In the genomic region with DNA sequence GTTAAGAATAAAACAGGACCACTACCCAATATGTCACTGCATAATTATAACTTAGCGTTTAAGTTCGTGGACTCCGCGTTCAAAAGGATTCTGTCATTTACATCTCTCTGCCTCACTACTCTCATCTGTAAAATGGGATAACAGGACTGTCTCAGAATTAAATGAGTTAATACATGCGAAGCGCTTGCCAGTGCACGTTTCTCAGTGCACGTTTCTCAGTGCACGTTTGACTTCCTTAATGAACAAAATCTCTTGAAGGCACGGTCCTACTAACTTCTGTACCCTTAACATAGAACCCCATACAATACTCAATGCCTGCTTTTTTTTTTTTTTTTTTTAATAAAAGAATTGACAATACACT, we compare ENCODE assay signal across 8 cellular contexts. TPM values are rescaled to one million over a fixed set of nuclear protein-coding genes. Genes with fewer than 3 reads are reported as not detected.
DNase-seq lines count a peak whose midpoint lies in the region; ATAC-seq and TF ChIP-seq lines count a peak whose summit lies in the region.

No MANE protein-coding gene starts in this region.

- H3K27ac ChIP-seq in foreskin keratinocyte: peak overlapping the region; percentile 95
- peak overlapping the region; percentile 90 to 98 (median 95) for H3K27ac ChIP-seq in gastrocnemius medialis

- TF ChIP-seq POLR2A in gastrocnemius medialis (IDR thresholded peaks at IDR 0.05): no peak

- peaks cover 40% of the 10 kb centered on the region for H3K4me1 Mint-ChIP-seq in activated T-cell treated with anti-CD3 and anti-CD28 coated beads, Interleukin-2, amount 50 U/mL, for 24 hours (ENCODE audit: low read depth)
- H3K4me1 Mint-ChIP-seq in T-helper 17 cell: peaks cover 32% of the 10 kb centered on the region

- no peaks in the 10 kb centered on the region for H3K4me1 ChIP-seq in foreskin keratinocyte
- H3K4me1 ChIP-seq in gastrocnemius medialis: peaks cover 13 to 17% of the 10 kb centered on the region in 2 donors

- H3K9me3 ChIP-seq in T-helper 17 cell (ENCODE audit: control insufficient read depth, low read length, poor library complexity, severe bottlenecking) (no peaks in the 10 kb centered on the region), gastrocnemius medialis (peaks cover 0 to 6% (median 0%) of the 10 kb centered on the region in 3 donors)

- H3K9me3 Mint-ChIP-seq in activated T-cell treated with anti-CD3 and anti-CD28 coated beads, Interleukin-2, amount 50 U/mL, for 24 hours: peaks cover 3% of the 10 kb centered on the region

- intact Hi-C loops in gastrocnemius medialis (cut with DNase I; ENCODE audit: low total_unique reads): loop anchor here (1.0 to 10.0 kb wide), 4 partner anchors 145 to 1277 kb away; partner anchors contain the start of genes EAF2, IQCB1, LRRC58 and NDUFB4

- H3K36me3 Mint-ChIP-seq in activated T-cell treated with anti-CD3 and anti-CD28 coated beads, Interleukin-2, amount 50 U/mL, for 24 hours (ENCODE audit: low read depth): peaks cover 48% of the 10 kb centered on the region
- peaks cover 4% of the 10 kb centered on the region for H3K36me3 Mint-ChIP-seq in T-helper 17 cell (ENCODE audit: low read depth)

- peaks cover 0 to 21% of the 10 kb centered on the region in 2 donors for H3K36me3 ChIP-seq in gastrocnemius medialis

- H3K27ac Mint-ChIP-seq in activated T-cell treated with anti-CD3 and anti-CD28 coated beads, Interleukin-2, amount 50 U/mL, for 24 hours: peak overlapping the region; percentile 98
- H3K27ac Mint-ChIP-seq in T-helper 17 cell: peak overlapping the region; percentile 99

- no peaks in the 10 kb centered on the region for H3K27me3 Mint-ChIP-seq in activated T-cell treated with anti-CD3 and anti-CD28 coated beads, Interleukin-2, amount 50 U/mL, for 24 hours
- H3K27me3 Mint-ChIP-seq in T-helper 17 cell: no peaks in the 10 kb centered on the region

- H3K4me3 ChIP-seq in gastrocnemius medialis: peak overlapping the region; percentile 67 to 96 (median 78)

- DNase-seq in activated T-cell treated with anti-CD3 and anti-CD28 coated beads, Interleukin-2, amount 50 U/mL, for 24 hours: no peak
- DNase-seq in activated T-cell treated with anti-CD3 and anti-CD28 coated beads, Interleukin-2, amount 50 U/mL, for 1 hour: no peak
- DNase-seq in T-helper 17 cell (no peak), foreskin keratinocyte (peak in 1 of 2 donors; percentile 18), gastrocnemius medialis (peak in 1 of 2 donors; percentile 24), NCI-H748 treated with DMSO at 0.1 percent for 48 hours (lab: John Stamatoyannopoulos, UW) (no peak)
- DNase-seq in activated effector memory CD4-positive, alpha-beta T cell treated with Interleukin-2 at 50 U/mL for 16 hours: no peak

- TF ChIP-seq CTCF in foreskin keratinocyte (conservative IDR thresholded peaks at IDR 0.05) (no peak), gastrocnemius medialis (IDR thresholded peaks at IDR 0.05 in 4 of 5, conservative IDR thresholded peaks at IDR 0.05 in 1 of 5) (no peak)

- in situ Hi-C loops in gastrocnemius medialis (cut with MboI; ENCODE audit: low sequenced_read_pairs in 4 of 4): loop anchor here in 3 of 4 donors (5.0 to 10.0 kb wide), 2 partner anchors 145 to 147 kb away; partner anchors contain the start of gene NDUFB4 (in 3 of the 3)

- H3K27me3 ChIP-seq in foreskin keratinocyte (no peaks in the 10 kb centered on the region), gastrocnemius medialis (no peaks in the 10 kb centered on the region)

- H3K4me3 Mint-ChIP-seq in activated T-cell treated with anti-CD3 and anti-CD28 coated beads, Interleukin-2, amount 50 U/mL, for 24 hours: peak overlapping the region; percentile 98
- peak overlapping the region; percentile 95 for H3K4me3 Mint-ChIP-seq in T-helper 17 cell

- ATAC-seq in HG03045 (IDR thresholded peaks at IDR 0.05; ENCODE audit: unreplicated experiment) (peak; percentile 8), T-helper 17 cell (peak; percentile 27), foreskin keratinocyte (no peak), gastrocnemius medialis (peak; percentile 2 to 20)

RNA-seq across cellular contexts. Expression of gene RABL3, which starts 0.5 kb away (rescaled TPM):
- total RNA-seq in T-helper 17 cell (10 to 100 TPM; 17.3 to 17.8 TPM), foreskin keratinocyte (17.8 and 18.9 TPM in 2 replicates), gastrocnemius medialis (10 to 100 TPM; 20.0 to 46.8 (median 30.4) TPM)
- polyA plus RNA-seq in foreskin keratinocyte: 7.6 and 8.6 TPM in 2 replicates

RNA-seq across cellular contexts. Expression of gene GTF2E1, which starts 0.7 kb away (rescaled TPM):
- total RNA-seq in T-helper 17 cell: 10 to 100 TPM in 1 of 2 donors, 1 to 10 TPM in 1; 9.6 to 11.4 TPM
- total RNA-seq in foreskin keratinocyte: 10.9 and 12.4 TPM in 2 replicates
- polyA plus RNA-seq in foreskin keratinocyte: 4.7 and 6.2 TPM in 2 replicates
- total RNA-seq in gastrocnemius medialis: 10 to 100 TPM in 3 of 4 donors, 1 to 10 TPM in 1; 7.3 to 23.8 (median 19.3) TPM

RNA-seq across cellular contexts. Expression of gene HGD, which starts 59.8 kb away (rescaled TPM):
- 10 to 100 TPM in 1 of 2 donors, 1 to 10 TPM in 1; 2.8 to 19.1 TPM for total RNA-seq in T-helper 17 cell
- total RNA-seq in foreskin keratinocyte: not detected in 2 replicates
- polyA plus RNA-seq in foreskin keratinocyte: not detected in 2 replicates
- total RNA-seq in gastrocnemius medialis: 1 to 10 TPM in 2 of 4 donors, under 1 TPM in 1, not detected in 1; 0.68 to 4.1 (median 1.3) TPM
